In the genomic region with DNA sequence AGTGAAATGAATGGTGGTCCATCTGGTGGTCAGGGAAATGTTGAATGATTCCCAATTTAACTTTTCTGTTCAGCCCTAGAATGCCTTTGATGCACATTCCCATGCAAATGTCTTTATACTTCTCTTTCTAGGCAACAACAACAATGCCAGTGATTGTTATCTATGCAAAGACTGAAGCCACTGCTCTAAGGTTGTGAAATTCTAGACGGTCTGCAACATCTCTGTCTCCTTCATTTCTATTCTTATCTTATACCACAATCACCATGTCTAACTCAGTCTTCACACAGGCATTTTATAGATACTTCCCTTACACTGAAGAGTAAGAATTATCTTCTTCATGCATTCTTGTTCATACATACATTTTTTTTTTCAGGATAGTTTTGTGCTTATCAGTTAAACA, we compare ENCODE assay signal across 8 cellular contexts.
"Had no signal": no experiment of that assay in that cellular context is flagged by ENCODE, and none has a peak within 500 bp of the region (broad histone marks: within the 10 kb centered on the region; RNA-seq: fewer than 3 reads in every experiment).

No MANE protein-coding gene starts in this region.

- H3K27ac ChIP-seq: gastroesophageal sphincter, ovary had no signal

- H3K9me3 ChIP-seq: gastroesophageal sphincter, ovary had no signal

- H3K4me3 ChIP-seq: gastroesophageal sphincter, ovary, skin epidermis had no signal

- H3K36me3 ChIP-seq: gastroesophageal sphincter, ovary had no signal

- H3K27me3 ChIP-seq: gastroesophageal sphincter, ovary had no signal

- DNase-seq: activated CD4-positive, alpha-beta T cell treated with anti-CD3 and anti-CD28 coated beads, Interleukin-2, amount 50 U/mL, for 1 hour; activated T-cell treated with anti-CD3 and anti-CD28 coated beads for 4 hours; kidney; left ventricle myocardium superior; ovary; T-helper 17 cell had no signal
